9 cellular contexts compared by ENCODE assay signal in genomic region chr17:58303981-58304734, GRCh38. TPM values are rescaled to one million over a fixed set of nuclear protein-coding genes. Genes with fewer than 3 reads are reported as not detected.
DNase-seq lines count a peak whose midpoint lies in the region; ATAC-seq, FAIRE-seq and TF ChIP-seq lines count a peak whose summit lies in the region.
"Had no signal": no experiment of that assay in that cellular context is flagged by ENCODE, and none has a peak within 500 bp of the region (broad histone marks: within the 10 kb centered on the region; RNA-seq: fewer than 3 reads in every experiment).

No MANE protein-coding gene starts in this region.

- peak; percentile 97 for FAIRE-seq in urothelium cell line (lab: Jason Lieb, UNC)

- TF ChIP-seq CTCF in Caco-2 (IDR thresholded peaks at IDR 0.05; ENCODE audit: insufficient read depth in 1 of 2, low read depth in 1 of 2, low read length in 1 of 2, severe bottlenecking in 1 of 2, unreplicated experiment in 1 of 2) (peak; percentile 85 to 91), epithelial cell of esophagus (IDR thresholded peaks at IDR 0.05; ENCODE audit: insufficient read depth, low read depth, low read length, missing control alignments) (peak; percentile 82), natural killer cell (IDR thresholded peaks at IDR 0.05) (peak; percentile 76)

- no peaks in the 10 kb centered on the region for H3K27me3 ChIP-seq in Caco-2 (replicated peaks; ENCODE audit: control insufficient read depth, insufficient read depth, low read length)

- no peaks in the 10 kb centered on the region for H3K4me1 ChIP-seq in Caco-2

- H3K36me3 Mint-ChIP-seq in Caco-2 (ENCODE audit: insufficient read depth, unreplicated experiment) (no peaks in the 10 kb centered on the region), natural killer cell (no peaks in the 10 kb centered on the region)

- H3K4me1 Mint-ChIP-seq in Caco-2 (ENCODE audit: low read depth, unreplicated experiment) (peaks cover 5% of the 10 kb centered on the region), natural killer cell (peaks cover 0 to 15% of the 10 kb centered on the region in 2 donors)

- intact Hi-C loops in Caco-2 (cut with micrococcal nuclease; ENCODE audit: unreplicated experiment) (loop anchor here (1.0 kb wide), 1 partner anchor 143 kb away; no protein-coding TSS in a partner anchor), natural killer cell (cut with micrococcal nuclease) (loop anchor here (1.0 to 2.0 kb wide), 3 partner anchors 25 to 143 kb away; partner anchors contain the start of genes RNF43 and TSPOAP1)

- H3K27me3 Mint-ChIP-seq in Caco-2 (ENCODE audit: insufficient read depth, unreplicated experiment) = no peaks in the 10 kb centered on the region
- H3K27me3 Mint-ChIP-seq in natural killer cell (ENCODE audit: low read depth in 2 of 2) = no peaks in the 10 kb centered on the region

- CTCF ChIA-PET in Caco-2 (lab: Charles Lee) (interaction anchor here (0.7 to 2.1 kb wide), 6 partner anchors 12 to 113 kb away, joined by 3 to 8 read pairs (median 3); partner anchors contain the start of gene RNF43), HEK293T (lab: Yijun Ruan, JAX) (interaction anchor here (0.5 to 2.9 kb wide), 16 partner anchors 8 to 862 kb away, joined by 3 to 17 read pairs (median 3); partner anchors contain the start of gene RNF43)

- H3K4me3 ChIP-seq in Caco-2 (ENCODE audit: low read depth, low read length) = no peak overlapping the region
- no peak overlapping the region for H3K4me3 ChIP-seq in epithelial cell of esophagus (ENCODE audit: low read length)
- H3K4me3 ChIP-seq: SK-N-MC had no signal

- POLR2A ChIA-PET in Caco-2 (lab: Charles Lee) (no interaction called here), HEK293T (lab: Yijun Ruan, JAX) (interaction anchor here (0.8 to 1.2 kb wide), 3 partner anchors 48 to 113 kb away, joined by 3 to 5 read pairs (median 4); partner anchors contain the start of genes RNF43 and SUPT4H1)

- BruUV-seq in Caco-2 (replicated peaks; lab: Mats Ljungman, UMichigan) = no TSS peak

- DNase-seq in Caco-2 = peak; percentile 69 to 76
- DNase-seq in HEK293T (ENCODE audit: extremely low spot score) = peak; percentile 92
- peak; percentile 69 for DNase-seq in NCI-H69 (lab: John Stamatoyannopoulos, UW)
- DNase-seq in activated CD8-positive, alpha-beta memory T cell treated with anti-CD3 and anti-CD28 coated beads for 24 hours = peak; percentile 82
- peak; percentile 51 for DNase-seq in epithelial cell of esophagus (ENCODE audit: low read depth)
- peak; percentile 55 for DNase-seq in natural killer cell
- peak; percentile 91 for DNase-seq in urothelium cell line (ENCODE audit: low spot score)

- H3K36me3 ChIP-seq in Caco-2 (ENCODE audit: control insufficient read depth, insufficient read depth, low read length) = no peaks in the 10 kb centered on the region

- H3K9me3 ChIP-seq in Caco-2 = no peaks in the 10 kb centered on the region

- H3K9me3 Mint-ChIP-seq in Caco-2 (ENCODE audit: unreplicated experiment) (no peaks in the 10 kb centered on the region), natural killer cell (no peaks in the 10 kb centered on the region)

- H3K27ac Mint-ChIP-seq in Caco-2 (ENCODE audit: unreplicated experiment) (no peak overlapping the region), natural killer cell (peak overlapping the region in 1 of 2 donors; percentile 38)

- H3K4me3 Mint-ChIP-seq in Caco-2 (ENCODE audit: unreplicated experiment) = no peak overlapping the region
- H3K4me3 Mint-ChIP-seq in natural killer cell = no peak overlapping the region

- ATAC-seq in natural killer cell (peak; percentile 79 to 98 (median 85)), GM18868 (IDR thresholded peaks at IDR 0.05; ENCODE audit: unreplicated experiment) (no peak)

TF ChIP-seq in HEK293T, 16 proteins besides CTCF, POLR2A, EP300 and RAD21:
- TF ChIP-seq FOXA1 (IDR thresholded peaks at IDR 0.05) = no peak
- TF ChIP-seq ELF4 (IDR thresholded peaks at IDR 0.05) = no peak
- no peak for TF ChIP-seq TARDBP (IDR thresholded peaks at IDR 0.05)
- TF ChIP-seq, protein P1, sequence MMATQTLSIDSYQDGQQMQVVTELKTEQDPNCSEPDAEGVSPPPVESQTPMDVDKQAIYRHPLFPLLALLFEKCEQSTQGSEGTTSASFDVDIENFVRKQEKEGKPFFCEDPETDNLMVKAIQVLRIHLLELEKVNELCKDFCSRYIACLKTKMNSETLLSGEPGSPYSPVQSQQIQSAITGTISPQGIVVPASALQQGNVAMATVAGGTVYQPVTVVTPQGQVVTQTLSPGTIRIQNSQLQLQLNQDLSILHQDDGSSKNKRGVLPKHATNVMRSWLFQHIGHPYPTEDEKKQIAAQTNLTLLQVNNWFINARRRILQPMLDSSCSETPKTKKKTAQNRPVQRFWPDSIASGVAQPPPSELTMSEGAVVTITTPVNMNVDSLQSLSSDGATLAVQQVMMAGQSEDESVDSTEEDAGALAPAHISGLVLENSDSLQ (IDR thresholded peaks at IDR 0.05) = no peak
- no peak for TF ChIP-seq HDGF (IDR thresholded peaks at IDR 0.05; ENCODE audit: borderline replicate concordance)
- TF ChIP-seq L3MBTL2 (conservative IDR thresholded peaks at IDR 0.05) = no peak
- no peak for TF ChIP-seq BHLHE40 (IDR thresholded peaks at IDR 0.05; ENCODE audit: borderline replicate concordance)
- TF ChIP-seq ARNT (IDR thresholded peaks at IDR 0.05) = no peak
- no peak for TF ChIP-seq SUZ12 (IDR thresholded peaks at IDR 0.05)
- TF ChIP-seq FOXK2 (IDR thresholded peaks at IDR 0.05) = no peak
- TF ChIP-seq SP1 (IDR thresholded peaks at IDR 0.05) = no peak
- no peak for TF ChIP-seq NFRKB (IDR thresholded peaks at IDR 0.05)
- TF ChIP-seq FOXM1 (IDR thresholded peaks at IDR 0.05; ENCODE audit: borderline replicate concordance) = no peak
- TF ChIP-seq CTBP1 (IDR thresholded peaks at IDR 0.05; ENCODE audit: borderline replicate concordance) = no peak
- TF ChIP-seq ZNF384 (IDR thresholded peaks at IDR 0.05) = no peak
- TF ChIP-seq LEF1 (IDR thresholded peaks at IDR 0.05; ENCODE audit: borderline replicate concordance) = no peak

RNA-seq across cellular contexts. Expression of gene MPO, which starts 23.4 kb away (rescaled TPM):
- total RNA-seq in Caco-2 (2022) (0.23 TPM in 1 of 2 replicates, not detected in the other), natural killer cell (1 to 10 TPM in 2 of 3 donors, not detected in 1; 1.8 to 1.9 TPM)

RNA-seq across cellular contexts. Expression of gene TSPOAP1, which starts 24.4 kb away (rescaled TPM):
- total RNA-seq in Caco-2 (2022) (6.0 and 7.4 TPM in 2 replicates), natural killer cell (100 to 1,000 TPM; 176 to 282 (median 246) TPM)

RNA-seq across cellular contexts. Expression of gene SUPT4H1, which starts 47.8 kb away (rescaled TPM):
- total RNA-seq in Caco-2 (2022) = 70.9 and 71.4 TPM in 2 replicates
- 10 to 100 TPM; 55.9 to 68.3 (median 68.1) TPM for total RNA-seq in natural killer cell

Comparison
In these comparisons a context has a peak if more than half of its experiments do, and no peak if none do; other contexts are left out.
1. RNA of gene TSPOAP1, which starts 24.4 kb away (total RNA-seq): 176 to 282 TPM in natural killer cell; 6.0 to 7.4 TPM in Caco-2; every median in the first group is over 10 times any median in the second.
2. Peak in every context shown above with its lines, with median percentiles within 50 percentile points of each other: DNase-seq and CTCF ChIP-seq.